In genomic region chr17:44217738-44218343, GRCh38 we compare ENCODE assay signal across 8 cellular contexts. TPM values are rescaled to one million over a fixed set of nuclear protein-coding genes. Genes with fewer than 3 reads are reported as not detected.
A peak's percentile ranks its signal among the peaks of the same experiment; 100 is the strongest.
DNase-seq lines count a peak whose midpoint lies in the region; ATAC-seq, FAIRE-seq and TF ChIP-seq lines count a peak whose summit lies in the region.

No MANE protein-coding gene starts in this region.

- no peak for FAIRE-seq in endothelial cell of umbilical vein (lab: Jason Lieb, UNC)

- intact Hi-C loops in endothelial cell of umbilical vein (cut with micrococcal nuclease) = loop anchor here (1.0 to 2.0 kb wide), 3 partner anchors 8 to 106 kb away; partner anchors contain the start of gene SLC25A39

- H3K23ac ChIP-seq in trophoblast cell (ENCODE audit: low read length) = no peak overlapping the region

- peak overlapping the region; percentile 69 for H3K18ac ChIP-seq in trophoblast cell (ENCODE audit: low read length)

- no CpG with 5 or more reads among the region's 10 CpGs for WGBS in trophoblast cell (ENCODE audit: extremely low coverage, insufficient coverage, insufficient read length)

- H3K4me1 ChIP-seq in endothelial cell of umbilical vein (ENCODE audit: control insufficient read depth, extremely low read depth, insufficient read depth, low read length) = peaks cover 27% of the 10 kb centered on the region
- peaks cover 8 to 14% of the 10 kb centered on the region in 2 experiments for H3K4me1 ChIP-seq in trophoblast cell (ENCODE audit: control insufficient read depth in 1 of 2, insufficient read depth in 2 of 2, low read length in 2 of 2)

- H3K27me3 ChIP-seq in GM06990 (replicated peaks; ENCODE audit: control insufficient read depth, insufficient read depth, low read length) = no peaks in the 10 kb centered on the region
- H3K27me3 ChIP-seq in endothelial cell of umbilical vein (ENCODE audit: control insufficient read depth in 2 of 2, insufficient read depth in 2 of 2, low read length in 2 of 2) = no peaks in the 10 kb centered on the region
- H3K27me3 ChIP-seq in trophoblast cell (ENCODE audit: insufficient read depth, low read length) = no peaks in the 10 kb centered on the region

- H3K4me2 ChIP-seq in endothelial cell of umbilical vein (ENCODE audit: insufficient read depth, low read length) (peak overlapping the region; percentile 78), trophoblast cell (ENCODE audit: low read length) (peak overlapping the region; percentile 54)

- no peaks in the 10 kb centered on the region for H4K20me1 ChIP-seq in endothelial cell of umbilical vein (replicated peaks; ENCODE audit: control insufficient read depth, extremely low read depth, insufficient read depth, low read length)

- peaks cover 28% of the 10 kb centered on the region for H3K79me2 ChIP-seq in endothelial cell of umbilical vein (ENCODE audit: control insufficient read depth, insufficient read depth, low read length)
- H3K79me2 ChIP-seq in trophoblast cell (ENCODE audit: control insufficient read depth, insufficient read depth, low read length, poor library complexity) = peaks cover 26% of the 10 kb centered on the region

- H4K8ac ChIP-seq in trophoblast cell (ENCODE audit: low read depth, low read length) = peak overlapping the region; percentile 76

- peak overlapping the region; percentile 21 for H2AK5ac ChIP-seq in trophoblast cell (ENCODE audit: low read length)

- H4K12ac ChIP-seq in trophoblast cell (ENCODE audit: low read depth, low read length) = no peak overlapping the region

- TF ChIP-seq CTCF in GM06990 (IDR thresholded peaks at IDR 0.05; ENCODE audit: insufficient read depth, low read length, poor library complexity, severe bottlenecking) (no peak), endothelial cell of umbilical vein (IDR thresholded peaks at IDR 0.05; ENCODE audit: extremely low read depth in 1 of 2, insufficient read depth in 1 of 2, low read depth in 1 of 2, low read length in 2 of 2) (no peak)

- no peak for TF ChIP-seq POLR2A in endothelial cell of umbilical vein (IDR thresholded peaks at IDR 0.05; ENCODE audit: low read depth, low read length)

- POLR2A ChIA-PET in endothelial cell of umbilical vein (lab: Charles Lee) = no interaction called here

- peak overlapping the region; percentile 73 for H2BK120ac ChIP-seq in trophoblast cell (ENCODE audit: insufficient read depth, low read length, poor library complexity)

- CTCF ChIA-PET in endothelial cell of umbilical vein (lab: Charles Lee) = interaction anchor here (0.6 to 7.3 kb wide), 16 partner anchors 8 to 332 kb away, joined by 3 to 68 read pairs (median 4); partner anchors contain the start of genes GRN and SLC25A39

- ATAC-seq in GM19023 (IDR thresholded peaks at IDR 0.05; ENCODE audit: unreplicated experiment) = no peak

- H4K91ac ChIP-seq in trophoblast cell (ENCODE audit: low read depth, low read length) = peak overlapping the region; percentile 77

- H3K9me3 ChIP-seq in endothelial cell of umbilical vein (replicated peaks; ENCODE audit: control insufficient read depth, insufficient read depth, low read length) (no peaks in the 10 kb centered on the region), trophoblast cell (ENCODE audit: insufficient read depth, low read depth, low read length) (no peaks in the 10 kb centered on the region)

- H2BK5ac ChIP-seq in trophoblast cell (ENCODE audit: low read depth, low read length, poor library complexity) = peak overlapping the region; percentile 45

- peak overlapping the region; percentile 26 for H2BK12ac ChIP-seq in trophoblast cell (ENCODE audit: low read length)

- dilution Hi-C loops in endothelial cell of umbilical vein (cut with MboI; ENCODE audit: extremely low pct_ligation_motif_present, low sequenced_read_pairs) = no loop called here

- peaks cover 32% of the 10 kb centered on the region for H3K79me1 ChIP-seq in trophoblast cell (ENCODE audit: low read length)

- peak overlapping the region; percentile 21 for H3K27ac ChIP-seq in endothelial cell of umbilical vein (ENCODE audit: insufficient read depth, low read depth, low read length)
- no peak overlapping the region for H3K27ac ChIP-seq in trophoblast cell (ENCODE audit: low read depth, low read length)

- H2AFZ ChIP-seq in endothelial cell of umbilical vein (ENCODE audit: low read depth, low read length) (peak overlapping the region; percentile 9), trophoblast cell (ENCODE audit: insufficient read depth, low read length, poor library complexity) (peak overlapping the region; percentile 5)

- H3K4me3 ChIP-seq in GM06990 (replicated peaks; ENCODE audit: low read depth, low read length) = peak overlapping the region; percentile 92
- peak overlapping the region; percentile 9 to 68 (median 45) for H3K4me3 ChIP-seq in endothelial cell of umbilical vein (replicated peaks in 1 of 3; ENCODE audit: insufficient read depth in 1 of 3, low read depth in 1 of 3, low read length in 3 of 3)
- H3K4me3 ChIP-seq in trophoblast cell (ENCODE audit: low read depth, low read length) = peak overlapping the region; percentile 53

- H3K9ac ChIP-seq in endothelial cell of umbilical vein (replicated peaks; ENCODE audit: extremely low read depth, insufficient read depth, low read length) (peak overlapping the region; percentile 41), trophoblast cell (ENCODE audit: low read length) (peak overlapping the region; percentile 30)

- peak overlapping the region; percentile 92 for H3K14ac ChIP-seq in trophoblast cell (ENCODE audit: low read length)

- no peaks in the 10 kb centered on the region for H3K9me1 ChIP-seq in endothelial cell of umbilical vein (replicated peaks; ENCODE audit: control insufficient read depth, extremely low read depth, insufficient read depth, low read length)

- BruUV-seq in endothelial cell of umbilical vein (replicated peaks; lab: Mats Ljungman, UMichigan) = TSS peak; percentile 17

- peaks cover 27% of the 10 kb centered on the region for H3K36me3 ChIP-seq in GM06990 (ENCODE audit: control insufficient read depth, insufficient read depth, low read length)
- peaks cover 19 to 31% of the 10 kb centered on the region in 2 experiments for H3K36me3 ChIP-seq in endothelial cell of umbilical vein (ENCODE audit: control insufficient read depth in 2 of 2, extremely low read depth in 1 of 2, insufficient read depth in 2 of 2, low read length in 2 of 2)
- peaks cover 32 to 47% of the 10 kb centered on the region in 2 experiments for H3K36me3 ChIP-seq in trophoblast cell (ENCODE audit: control insufficient read depth in 1 of 2, insufficient read depth in 2 of 2, low read length in 2 of 2)

- H3K4ac ChIP-seq in trophoblast cell (ENCODE audit: low read depth, low read length) = peak overlapping the region; percentile 83

- DNase-seq in GM06990 (ENCODE audit: extremely low read depth, insufficient read length) = no peak
- DNase-seq in OCI-M1 (lab: John Stamatoyannopoulos, UW) = peak; percentile 37
- no peak for DNase-seq in endothelial cell of umbilical vein (ENCODE audit: low read depth, low spot score)
- DNase-seq in trophoblast cell = no peak
- DNase-seq in germinal center (ENCODE audit: low spot score) = no peak
- DNase-seq in putamen (ENCODE audit: low spot score) = no peak
- no peak for DNase-seq in LoVo (ENCODE audit: low spot score)

RNA-seq across cellular contexts. Expression of gene UBTF, which starts 1.6 kb away (rescaled TPM):
- total RNA-seq in endothelial cell of umbilical vein = 74.3 and 84.7 TPM in 2 replicates
- 10.8 and 14.7 TPM in 2 replicates for polyA plus RNA-seq in endothelial cell of umbilical vein
- 28.1 and 28.3 TPM in 2 replicates for polyA plus RNA-seq in endothelial cell of umbilical vein (2011; cell fraction: cytosol; rRNA removed)
- polyA plus RNA-seq in endothelial cell of umbilical vein (2011; cell fraction: nucleus; rRNA removed) = 48.7 and 49.3 TPM in 2 replicates
- 47.1 and 56.1 TPM in 2 replicates for polyA plus RNA-seq in endothelial cell of umbilical vein (2012)
- 23.8 and 24.3 TPM in 2 replicates for polyA minus RNA-seq in endothelial cell of umbilical vein
- 28.3 TPM for polyA minus RNA-seq in endothelial cell of umbilical vein (2011; cell fraction: cytosol; rRNA and poly(A)+ RNA removed)
- polyA minus RNA-seq in endothelial cell of umbilical vein (2011; cell fraction: nucleus; rRNA and poly(A)+ RNA removed) = 17.2 and 26.2 TPM in 2 replicates
- polyA plus RNA-seq in trophoblast cell (2013) = 57.0 and 58.2 TPM in 2 replicates

RNA-seq across cellular contexts. Expression of gene ATXN7L3, which starts 18.2 kb away (rescaled TPM):
- 82.5 and 102 TPM in 2 replicates for total RNA-seq in endothelial cell of umbilical vein
- polyA plus RNA-seq in endothelial cell of umbilical vein = 50.7 and 61.3 TPM in 2 replicates
- polyA plus RNA-seq in endothelial cell of umbilical vein (2011; cell fraction: cytosol; rRNA removed) = 54.4 and 57.8 TPM in 2 replicates
- 139 and 153 TPM in 2 replicates for polyA plus RNA-seq in endothelial cell of umbilical vein (2011; cell fraction: nucleus; rRNA removed)
- 47.6 and 49.1 TPM in 2 replicates for polyA plus RNA-seq in endothelial cell of umbilical vein (2012)
- polyA minus RNA-seq in endothelial cell of umbilical vein = 74.9 and 97.1 TPM in 2 replicates
- 18.7 TPM for polyA minus RNA-seq in endothelial cell of umbilical vein (2011; cell fraction: cytosol; rRNA and poly(A)+ RNA removed)
- polyA minus RNA-seq in endothelial cell of umbilical vein (2011; cell fraction: nucleus; rRNA and poly(A)+ RNA removed) = 36.1 and 38.2 TPM in 2 replicates
- polyA plus RNA-seq in trophoblast cell (2013) = 78.0 and 80.6 TPM in 2 replicates

RNA-seq across cellular contexts. Expression of gene TMUB2, which starts 31.1 kb away (rescaled TPM):
- 39.5 and 43.6 TPM in 2 replicates for total RNA-seq in endothelial cell of umbilical vein
- 72.5 and 80.0 TPM in 2 replicates for polyA plus RNA-seq in endothelial cell of umbilical vein
- polyA plus RNA-seq in endothelial cell of umbilical vein (2011; cell fraction: cytosol; rRNA removed) = 50.3 and 55.3 TPM in 2 replicates
- 150 and 171 TPM in 2 replicates for polyA plus RNA-seq in endothelial cell of umbilical vein (2011; cell fraction: nucleus; rRNA removed)
- 32.2 and 40.6 TPM in 2 replicates for polyA plus RNA-seq in endothelial cell of umbilical vein (2012)
- polyA minus RNA-seq in endothelial cell of umbilical vein = 48.4 and 54.9 TPM in 2 replicates
- 11.1 TPM for polyA minus RNA-seq in endothelial cell of umbilical vein (2011; cell fraction: cytosol; rRNA and poly(A)+ RNA removed)
- polyA minus RNA-seq in endothelial cell of umbilical vein (2011; cell fraction: nucleus; rRNA and poly(A)+ RNA removed) = 18.8 and 24.1 TPM in 2 replicates
- 36.3 and 39.2 TPM in 2 replicates for polyA plus RNA-seq in trophoblast cell (2013)

RNA-seq across cellular contexts. Expression of gene ASB16, which starts 47.3 kb away (rescaled TPM):
- total RNA-seq in endothelial cell of umbilical vein = not detected in 2 replicates
- polyA plus RNA-seq in endothelial cell of umbilical vein = not detected in 2 replicates
- not detected in 2 replicates for polyA plus RNA-seq in endothelial cell of umbilical vein (2011; cell fraction: cytosol; rRNA removed)
- polyA plus RNA-seq in endothelial cell of umbilical vein (2011; cell fraction: nucleus; rRNA removed) = 0.17 and 0.20 TPM in 2 replicates
- 0.65 and 0.96 TPM in 2 replicates for polyA plus RNA-seq in endothelial cell of umbilical vein (2012)
- not detected in 2 replicates for polyA minus RNA-seq in endothelial cell of umbilical vein
- not detected for polyA minus RNA-seq in endothelial cell of umbilical vein (2011; cell fraction: cytosol; rRNA and poly(A)+ RNA removed)
- 0.24 TPM in 1 of 2 replicates, not detected in the other for polyA minus RNA-seq in endothelial cell of umbilical vein (2011; cell fraction: nucleus; rRNA and poly(A)+ RNA removed)
- polyA plus RNA-seq in trophoblast cell (2013) = 0.30 and 0.35 TPM in 2 replicates

RNA-seq across cellular contexts. Expression of gene SLC4A1, which starts 50.1 kb away (rescaled TPM):
- total RNA-seq in endothelial cell of umbilical vein = not detected in 2 replicates
- polyA plus RNA-seq in endothelial cell of umbilical vein = not detected in 2 replicates
- polyA plus RNA-seq in endothelial cell of umbilical vein (2011; cell fraction: cytosol; rRNA removed) = not detected in 2 replicates
- polyA plus RNA-seq in endothelial cell of umbilical vein (2011; cell fraction: nucleus; rRNA removed) = not detected in 2 replicates
- not detected in 2 replicates for polyA plus RNA-seq in endothelial cell of umbilical vein (2012)
- not detected in 2 replicates for polyA minus RNA-seq in endothelial cell of umbilical vein
- not detected for polyA minus RNA-seq in endothelial cell of umbilical vein (2011; cell fraction: cytosol; rRNA and poly(A)+ RNA removed)
- not detected in 2 replicates for polyA minus RNA-seq in endothelial cell of umbilical vein (2011; cell fraction: nucleus; rRNA and poly(A)+ RNA removed)
- polyA plus RNA-seq in trophoblast cell (2013) = 0.01 and 0.03 TPM in 2 replicates
